6 cellular contexts compared by ENCODE assay signal in genomic region chrY:9775657-9776056, GRCh38.
DNase-seq lines count a peak whose midpoint lies in the region; ATAC-seq, FAIRE-seq and TF ChIP-seq lines count a peak whose summit lies in the region.
"Not testable (repeated sequence)": the region's sequence is repeated elsewhere in the genome, so short reads cannot be mapped to it uniquely, and the experiment has no call there.

No MANE protein-coding gene starts in this region.

- intact Hi-C loops in endothelial cell of umbilical vein (cut with micrococcal nuclease); upper lobe of right lung (cut with DNase I): not testable (repeated sequence)

- H3K27me3 ChIP-seq in RWPE2 (ENCODE audit: insufficient read depth, poor library complexity, severe bottlenecking); endothelial cell of umbilical vein (ENCODE audit: control insufficient read depth in 2 of 2, insufficient read depth in 2 of 2, low read length in 2 of 2); upper lobe of right lung: not testable (repeated sequence)

- CTCF ChIA-PET in endothelial cell of umbilical vein (lab: Charles Lee) = not testable (repeated sequence)

- not testable (repeated sequence) for BruUV-seq in endothelial cell of umbilical vein (replicated peaks; lab: Mats Ljungman, UMichigan)

- TF ChIP-seq CTCF in RWPE2 (IDR thresholded peaks at IDR 0.05; ENCODE audit: poor library complexity, severe bottlenecking); endothelial cell of umbilical vein (IDR thresholded peaks at IDR 0.05; ENCODE audit: extremely low read depth in 1 of 2, insufficient read depth in 1 of 2, low read depth in 1 of 2, low read length in 2 of 2); upper lobe of right lung (IDR thresholded peaks at IDR 0.05): not testable (repeated sequence)

- not testable (repeated sequence) for H3K9me1 ChIP-seq in endothelial cell of umbilical vein (replicated peaks; ENCODE audit: control insufficient read depth, extremely low read depth, insufficient read depth, low read length)

- not testable (repeated sequence) for H3K4me2 ChIP-seq in endothelial cell of umbilical vein (ENCODE audit: insufficient read depth, low read length)

- not testable (repeated sequence) for H3K9me3 ChIP-seq in RWPE2 (ENCODE audit: severe bottlenecking); endothelial cell of umbilical vein (replicated peaks; ENCODE audit: control insufficient read depth, insufficient read depth, low read length); upper lobe of right lung

- ATAC-seq in HG02798 (IDR thresholded peaks at IDR 0.05; ENCODE audit: poor library complexity, unreplicated experiment) (peak; percentile 46), RWPE2 (ENCODE audit: low read depth) (peak; percentile 56; the same call in 2 of the 3 replicates), left lobe of liver (peak; percentile 72), upper lobe of right lung (peak; percentile 22)

- H3K36me3 ChIP-seq in RWPE2 (ENCODE audit: low read depth); endothelial cell of umbilical vein (ENCODE audit: control insufficient read depth in 2 of 2, extremely low read depth in 1 of 2, insufficient read depth in 2 of 2, low read length in 2 of 2); upper lobe of right lung: not testable (repeated sequence)

- H3K79me2 ChIP-seq in endothelial cell of umbilical vein (ENCODE audit: control insufficient read depth, insufficient read depth, low read length) = not testable (repeated sequence)

- dilution Hi-C loops in endothelial cell of umbilical vein (cut with MboI; ENCODE audit: extremely low pct_ligation_motif_present, low sequenced_read_pairs) = not testable (repeated sequence)

- POLR2A ChIA-PET in endothelial cell of umbilical vein (lab: Charles Lee) = not testable (repeated sequence)

- FAIRE-seq in GM12891 (lab: Jason Lieb, UNC) = peak; percentile 76
- FAIRE-seq in endothelial cell of umbilical vein (lab: Jason Lieb, UNC) = peak; percentile 62

- H2AFZ ChIP-seq in endothelial cell of umbilical vein (ENCODE audit: low read depth, low read length) = not testable (repeated sequence)

- H3K9ac ChIP-seq in endothelial cell of umbilical vein (replicated peaks; ENCODE audit: extremely low read depth, insufficient read depth, low read length) = not testable (repeated sequence)

- TF ChIP-seq POLR2A in GM12891 (IDR thresholded peaks at IDR 0.05; ENCODE audit: low read depth, low read length); endothelial cell of umbilical vein (IDR thresholded peaks at IDR 0.05; ENCODE audit: low read depth, low read length): not testable (repeated sequence)

- not testable (repeated sequence) for H4K20me1 ChIP-seq in endothelial cell of umbilical vein (replicated peaks; ENCODE audit: control insufficient read depth, extremely low read depth, insufficient read depth, low read length)

- H3K27ac ChIP-seq in RWPE2 (ENCODE audit: poor library complexity, severe bottlenecking); endothelial cell of umbilical vein (ENCODE audit: insufficient read depth, low read depth, low read length); upper lobe of right lung: not testable (repeated sequence)

- not testable (repeated sequence) for DNase-seq in GM12891 (ENCODE audit: insufficient read length, low spot score); RWPE2 (ENCODE audit: low spot score); endothelial cell of umbilical vein (ENCODE audit: low read depth, low spot score); left lobe of liver (ENCODE audit: low spot score); upper lobe of right lung

- not testable (repeated sequence) for H3K4me3 ChIP-seq in RWPE2 (ENCODE audit: severe bottlenecking); endothelial cell of umbilical vein (replicated peaks in 1 of 3; ENCODE audit: insufficient read depth in 1 of 3, low read depth in 1 of 3, low read length in 3 of 3); upper lobe of right lung

- not testable (repeated sequence) for H3K4me1 ChIP-seq in RWPE2 (ENCODE audit: insufficient read depth, poor library complexity, severe bottlenecking); endothelial cell of umbilical vein (ENCODE audit: control insufficient read depth, extremely low read depth, insufficient read depth, low read length); upper lobe of right lung

Comparison
In these comparisons a context has a peak if more than half of its experiments do, and no peak if none do; other contexts are left out.
1. ATAC-seq: peak in every context shown above with its lines; median percentile 72 in left lobe of liver; 56 in RWPE2; 46 in HG02798; 22 in upper lobe of right lung.